8 cellular contexts compared by ENCODE assay signal in the genomic region with DNA sequence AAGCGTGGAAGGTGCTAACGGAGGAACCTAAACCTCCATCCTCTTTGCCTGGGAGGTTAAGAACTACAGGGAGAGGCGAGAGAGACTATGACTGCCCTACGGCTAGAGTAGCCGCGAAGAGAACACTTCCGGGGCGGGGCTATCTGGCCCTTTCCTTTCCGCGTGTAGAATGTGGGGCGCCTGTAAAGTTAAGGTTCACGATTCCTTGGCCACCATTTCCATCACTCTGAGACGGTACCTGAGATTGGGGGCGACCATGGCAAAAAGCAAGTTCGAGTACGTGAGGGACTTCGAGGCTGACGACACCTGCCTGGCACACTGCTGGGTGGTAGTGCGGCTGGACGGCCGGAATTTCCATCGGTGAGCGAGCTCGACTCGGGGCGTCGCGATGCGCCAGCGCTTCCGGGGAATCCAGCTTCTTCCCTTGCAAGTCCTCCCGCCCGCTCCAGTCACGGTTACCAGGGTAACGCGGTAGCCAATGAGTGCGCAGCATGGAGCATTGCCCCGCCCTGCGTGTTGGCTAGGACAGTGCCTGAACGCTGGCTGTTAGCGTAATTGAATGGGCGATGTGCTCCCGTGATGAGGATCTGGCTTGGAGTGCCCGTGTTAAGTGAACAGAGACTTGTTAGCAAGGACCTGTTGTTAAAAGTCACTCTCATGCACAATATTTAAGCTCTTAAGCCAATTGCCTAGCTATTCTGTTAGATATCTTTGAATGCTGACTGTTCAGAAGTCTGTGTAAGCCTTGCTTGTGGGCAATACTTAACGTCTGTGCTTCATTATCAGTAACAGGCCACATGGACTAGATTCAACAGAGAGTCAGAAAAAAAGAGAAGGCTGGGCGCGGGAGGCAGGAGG. TPM values are rescaled to one million over a fixed set of nuclear protein-coding genes. Genes with fewer than 3 reads are reported as not detected.
A peak's percentile ranks its signal among the peaks of the same experiment; 100 is the strongest.
DNase-seq lines count a peak whose midpoint lies in the region; ATAC-seq lines count a peak whose summit lies in the region.

A gene (plus strand): TSS at position 149 of the 858 bp plus-strand sequence. CDS start 21 bp downstream, at position 170.

- peaks cover 8 to 12% of the 10 kb centered on the region in 2 donors for H3K4me1 Mint-ChIP-seq in effector memory CD8-positive, alpha-beta T cell (ENCODE audit: low read depth in 2 of 2)
- peaks cover 15% of the 10 kb centered on the region for H3K4me1 Mint-ChIP-seq in memory B cell

- no peaks in the 10 kb centered on the region for H3K27me3 Mint-ChIP-seq in effector memory CD8-positive, alpha-beta T cell
- no peaks in the 10 kb centered on the region for H3K27me3 Mint-ChIP-seq in memory B cell

- DNase-seq in COLO668 (lab: John Stamatoyannopoulos, UW; ENCODE audit: unreplicated experiment) (peak; percentile 93), HT1080 (ENCODE audit: low read depth) (peak; percentile 98), NOMO-1 treated with DMSO at 0.1 percent for 48 hours (lab: John Stamatoyannopoulos, UW; ENCODE audit: unreplicated experiment) (peak; percentile 95), memory B cell (ENCODE audit: low spot score in 2 of 2) (peak; percentile 93 to 97)
- DNase-seq in activated CD8-positive, alpha-beta memory T cell treated with anti-CD3 and anti-CD28 coated beads for 4 hours (ENCODE audit: low read depth in 2 of 2): peak; percentile 97
- DNase-seq in effector memory CD8-positive, alpha-beta T cell: peak; percentile 98 to 100 (median 98)
- DNase-seq in stimulated activated CD8-positive, alpha-beta memory T cell treated with anti-CD3 and anti-CD28 coated beads, Interleukin-12 subunit alpha, Interleukin-12 subunit beta, amount 100 ng/mL, for 24 hours (ENCODE audit: extremely low read depth): peak; percentile 96

- peak within 1 kb of the TSS; percentile 89 to 96 for H3K4me3 Mint-ChIP-seq in effector memory CD8-positive, alpha-beta T cell
- H3K4me3 Mint-ChIP-seq in memory B cell: peak within 1 kb of the TSS; percentile 91

- ATAC-seq in GM21360 (IDR thresholded peaks at IDR 0.05; ENCODE audit: unreplicated experiment) (peak; percentile 88), memory B cell (ENCODE audit: low read depth) (peak; percentile 83)
- peak; percentile 94 for ATAC-seq in effector memory CD8-positive, alpha-beta T cell (replicated peaks)

- H3K36me3 Mint-ChIP-seq in effector memory CD8-positive, alpha-beta T cell (ENCODE audit: insufficient read depth): peaks cover 22% of the 10 kb centered on the region
- H3K36me3 Mint-ChIP-seq in memory B cell: peaks cover 6% of the 10 kb centered on the region

- peak within 1 kb of the TSS; percentile 96 for H3K27ac Mint-ChIP-seq in effector memory CD8-positive, alpha-beta T cell
- H3K27ac Mint-ChIP-seq in memory B cell: peak within 1 kb of the TSS; percentile 94

- no peaks in the 10 kb centered on the region for H3K9me3 Mint-ChIP-seq in effector memory CD8-positive, alpha-beta T cell
- no peaks in the 10 kb centered on the region for H3K9me3 Mint-ChIP-seq in memory B cell

RNA-seq across cellular contexts. Expression of the gene that starts here (rescaled TPM):
- 22.6 and 33.9 TPM in 2 replicates for total RNA-seq in HT1080 (2014; rRNA removed; shearing (Covaris generic))
- 23.4 and 27.7 TPM in 2 replicates for polyA plus RNA-seq in HT1080 (2015; cell fraction: cytosol; rRNA removed)
- polyA plus RNA-seq in HT1080 (2015; cell fraction: nucleus; rRNA removed): 23.6 and 24.4 TPM in 2 replicates

Comparison
In these comparisons a context has a peak if more than half of its experiments do, and no peak if none do; other contexts are left out.
1. Peak in every context shown above with its lines: DNase-seq and ATAC-seq.